Comparison of ENCODE assay signal across 18 cellular contexts in genomic region chr4:184246426-184246825, GRCh38. TPM values are rescaled to one million over a fixed set of nuclear protein-coding genes. Genes with fewer than 3 reads are reported as not detected.
DNase-seq lines count a peak whose midpoint lies in the region; TF ChIP-seq lines count a peak whose summit lies in the region.
"Had no signal": no experiment of that assay in that cellular context is flagged by ENCODE, and none has a peak within 500 bp of the region (broad histone marks: within the 10 kb centered on the region; RNA-seq: fewer than 3 reads in every experiment).

No MANE protein-coding gene starts in this region.

- no peak overlapping the region for H4K12ac ChIP-seq in trophoblast cell (ENCODE audit: low read depth, low read length)

- H3K27me3 ChIP-seq in esophagus muscularis mucosa = peaks cover 0 to 4% (median 0%) of the 10 kb centered on the region in 4 donors
- H3K27me3 ChIP-seq in neuronal stem cell (ENCODE audit: control insufficient read depth in 3 of 3, insufficient read depth in 3 of 3, low read depth in 1 of 3, low read length in 3 of 3) = peaks cover 0 to 14% (median 0%) of the 10 kb centered on the region in 3 experiments
- H3K27me3 ChIP-seq in trophoblast cell (ENCODE audit: insufficient read depth, low read length) = no peaks in the 10 kb centered on the region
- H3K27me3 ChIP-seq: BE2C, BLaER1 had no signal

- H3K4me2 ChIP-seq in neuronal stem cell (ENCODE audit: insufficient read depth, low read length, poor library complexity, severe bottlenecking) (no peak overlapping the region), trophoblast cell (ENCODE audit: low read length) (no peak overlapping the region)
- H3K4me2 ChIP-seq: BLaER1 had no signal

- H3K9ac ChIP-seq in neuronal stem cell (ENCODE audit: low read depth, low read length, poor library complexity) (no peak overlapping the region), trophoblast cell (ENCODE audit: low read length) (no peak overlapping the region)
- H3K9ac ChIP-seq: BLaER1 had no signal

- H3K14ac ChIP-seq in neuronal stem cell (ENCODE audit: low read length) = no peak overlapping the region
- no peak overlapping the region for H3K14ac ChIP-seq in trophoblast cell (ENCODE audit: low read length)

- H3K23ac ChIP-seq in neuronal stem cell (ENCODE audit: low read depth, low read length, poor library complexity) (no peak overlapping the region), trophoblast cell (ENCODE audit: low read length) (peak overlapping the region; percentile 40)

- H3K4me1 ChIP-seq in esophagus muscularis mucosa = no peaks in the 10 kb centered on the region
- no peaks in the 10 kb centered on the region for H3K4me1 ChIP-seq in neuronal stem cell (ENCODE audit: control insufficient read depth in 2 of 2, insufficient read depth in 1 of 2, low read depth in 1 of 2, low read length in 2 of 2)
- H3K4me1 ChIP-seq in trophoblast cell (ENCODE audit: control insufficient read depth in 1 of 2, insufficient read depth in 2 of 2, low read length in 2 of 2) = peaks cover 0 to 4% of the 10 kb centered on the region in 2 experiments
- H3K4me1 ChIP-seq: BE2C, BLaER1 had no signal

- H2BK120ac ChIP-seq in neuronal stem cell (ENCODE audit: low read depth, low read length) = no peak overlapping the region
- H2BK120ac ChIP-seq in trophoblast cell (ENCODE audit: insufficient read depth, low read length, poor library complexity) = no peak overlapping the region

- TF ChIP-seq EP300 in esophagus muscularis mucosa (IDR thresholded peaks at IDR 0.05) = no peak

- H3K9me3 ChIP-seq in esophagus muscularis mucosa (no peaks in the 10 kb centered on the region), neuronal stem cell (replicated peaks in 1 of 2; ENCODE audit: control insufficient read depth in 2 of 2, insufficient read depth in 1 of 2, low read depth in 1 of 2, low read length in 2 of 2) (peaks cover 0 to 2% of the 10 kb centered on the region in 2 donors), trophoblast cell (ENCODE audit: insufficient read depth, low read depth, low read length) (no peaks in the 10 kb centered on the region)
- H3K9me3 ChIP-seq: BE2C, BLaER1 had no signal

- no peak for TF ChIP-seq POLR2A in esophagus muscularis mucosa (IDR thresholded peaks at IDR 0.05; ENCODE audit: low read depth)

- H3K79me1 ChIP-seq in neuronal stem cell (ENCODE audit: low read depth, low read length) (no peaks in the 10 kb centered on the region), trophoblast cell (ENCODE audit: low read length) (peaks cover 6% of the 10 kb centered on the region)

- H2BK15ac ChIP-seq in neuronal stem cell (ENCODE audit: low read length) = no peak overlapping the region

- H2AFZ ChIP-seq in neuronal stem cell (ENCODE audit: low read length) (no peak overlapping the region), trophoblast cell (ENCODE audit: insufficient read depth, low read length, poor library complexity) (no peak overlapping the region)

- H3K18ac ChIP-seq in neuronal stem cell (ENCODE audit: low read length) (peak overlapping the region; percentile 60), trophoblast cell (ENCODE audit: low read length) (no peak overlapping the region)

- H3K36me3 ChIP-seq in esophagus muscularis mucosa (no peaks in the 10 kb centered on the region), neuronal stem cell (replicated peaks in 1 of 2; ENCODE audit: control insufficient read depth in 2 of 2, insufficient read depth in 2 of 2, low read length in 2 of 2) (no peaks in the 10 kb centered on the region), trophoblast cell (ENCODE audit: control insufficient read depth in 1 of 2, insufficient read depth in 2 of 2, low read length in 2 of 2) (no peaks in the 10 kb centered on the region)
- H3K36me3 ChIP-seq: BE2C, BLaER1 had no signal

- intact Hi-C loops in esophagus muscularis mucosa (cut with DNase I) = no loop called here

- no peak overlapping the region for H2AK5ac ChIP-seq in neuronal stem cell (ENCODE audit: low read depth, low read length)
- no peak overlapping the region for H2AK5ac ChIP-seq in trophoblast cell (ENCODE audit: low read length)

- in situ Hi-C loops in KBM-7 (cut with MboI; ENCODE audit: low pct_unique_long_range_greater_than_20kb, low sequenced_read_pairs) = no loop called here

- H3K4ac ChIP-seq in neuronal stem cell (ENCODE audit: low read length) = no peak overlapping the region
- no peak overlapping the region for H3K4ac ChIP-seq in trophoblast cell (ENCODE audit: low read depth, low read length)

- 97% methylated on average over 7 of the region's 7 CpGs for WGBS in esophagus muscularis mucosa
- no CpG with 5 or more reads among the region's 7 CpGs for WGBS in neuronal stem cell (ENCODE audit: extremely low coverage in 2 of 2, insufficient read length in 2 of 2, insufficient replicate concordance in 1 of 2), 2 donors
- WGBS in trophoblast cell (ENCODE audit: extremely low coverage, insufficient coverage, insufficient read length) = no CpG with 5 or more reads among the region's 7 CpGs

- DNase-seq in esophagus muscularis mucosa (ENCODE audit: extremely low spot score) = peak; percentile 66
- DNase-seq in neuronal stem cell (ENCODE audit: low spot score) = no peak
- no peak for DNase-seq in trophoblast cell
- DNase-seq in DMS114 treated with DMSO at 0.1 percent for 48 hours (lab: John Stamatoyannopoulos, UW; ENCODE audit: unreplicated experiment) = no peak
- no peak for DNase-seq in KBM-7
- DNase-seq: 8988T; ACHN; BE2C; C1 segment of cervical spinal cord; CD4-positive, alpha-beta memory T cell; CD4-positive, CD25-positive, alpha-beta regulatory T cell; CD8-positive, alpha-beta memory T cell; COR-L47; DMS 273 treated with DMSO at 0.1 percent for 48 hours; DMS79 treated with DMSO at 0.1 percent for 48 hours; GF-D8 had no signal

- H3K27ac ChIP-seq in esophagus muscularis mucosa (replicated peaks in 1 of 4) (no peak overlapping the region), neuronal stem cell (replicated peaks; ENCODE audit: low read length) (no peak overlapping the region), trophoblast cell (ENCODE audit: low read depth, low read length) (no peak overlapping the region)
- H3K27ac ChIP-seq: BLaER1 had no signal

- no peak overlapping the region for H4K8ac ChIP-seq in neuronal stem cell (ENCODE audit: low read depth, low read length)
- H4K8ac ChIP-seq in trophoblast cell (ENCODE audit: low read depth, low read length) = no peak overlapping the region

- no peak overlapping the region for H2BK5ac ChIP-seq in neuronal stem cell (ENCODE audit: low read length)
- H2BK5ac ChIP-seq in trophoblast cell (ENCODE audit: low read depth, low read length, poor library complexity) = no peak overlapping the region

- H4K91ac ChIP-seq in neuronal stem cell (ENCODE audit: low read depth, low read length, poor library complexity) = no peak overlapping the region
- no peak overlapping the region for H4K91ac ChIP-seq in trophoblast cell (ENCODE audit: low read depth, low read length)

- H3K4me3 ChIP-seq in esophagus muscularis mucosa = no peak overlapping the region
- no peak overlapping the region for H3K4me3 ChIP-seq in neuronal stem cell (ENCODE audit: low read length in 2 of 2)
- H3K4me3 ChIP-seq in trophoblast cell (ENCODE audit: low read depth, low read length) = no peak overlapping the region
- H3K4me3 ChIP-seq: BLaER1 had no signal

- no peaks in the 10 kb centered on the region for H3K79me2 ChIP-seq in trophoblast cell (ENCODE audit: control insufficient read depth, insufficient read depth, low read length, poor library complexity)

- H2BK12ac ChIP-seq in neuronal stem cell (ENCODE audit: low read length) (no peak overlapping the region), trophoblast cell (ENCODE audit: low read length) (no peak overlapping the region)

- no peak for TF ChIP-seq CTCF in esophagus muscularis mucosa (IDR thresholded peaks at IDR 0.05)

RNA-seq across cellular contexts. Expression of gene ENPP6, which starts 28.8 kb away (rescaled TPM):
- total RNA-seq in esophagus muscularis mucosa = 1 to 10 TPM in 1 of 4 donors, under 1 TPM in 3; 0.42 to 1.1 (median 0.92) TPM
- 0.01 TPM for polyA plus RNA-seq in neuronal stem cell (2013, experiment 1 of 2)
- 0.01 TPM for polyA plus RNA-seq in neuronal stem cell (2013, experiment 2 of 2)
- polyA plus RNA-seq in trophoblast cell (2013) = 0.15 and 0.28 TPM in 2 replicates
- total RNA-seq: A673; CD4-positive, alpha-beta memory T cell; CD4-positive, CD25-positive, alpha-beta regulatory T cell had no signal
- polyA plus RNA-seq: CD4-positive, alpha-beta memory T cell; CD4-positive, CD25-positive, alpha-beta regulatory T cell; CD8-positive, alpha-beta memory T cell had no signal
